ENCODE assay signal across 8 cellular contexts in the genomic region with DNA sequence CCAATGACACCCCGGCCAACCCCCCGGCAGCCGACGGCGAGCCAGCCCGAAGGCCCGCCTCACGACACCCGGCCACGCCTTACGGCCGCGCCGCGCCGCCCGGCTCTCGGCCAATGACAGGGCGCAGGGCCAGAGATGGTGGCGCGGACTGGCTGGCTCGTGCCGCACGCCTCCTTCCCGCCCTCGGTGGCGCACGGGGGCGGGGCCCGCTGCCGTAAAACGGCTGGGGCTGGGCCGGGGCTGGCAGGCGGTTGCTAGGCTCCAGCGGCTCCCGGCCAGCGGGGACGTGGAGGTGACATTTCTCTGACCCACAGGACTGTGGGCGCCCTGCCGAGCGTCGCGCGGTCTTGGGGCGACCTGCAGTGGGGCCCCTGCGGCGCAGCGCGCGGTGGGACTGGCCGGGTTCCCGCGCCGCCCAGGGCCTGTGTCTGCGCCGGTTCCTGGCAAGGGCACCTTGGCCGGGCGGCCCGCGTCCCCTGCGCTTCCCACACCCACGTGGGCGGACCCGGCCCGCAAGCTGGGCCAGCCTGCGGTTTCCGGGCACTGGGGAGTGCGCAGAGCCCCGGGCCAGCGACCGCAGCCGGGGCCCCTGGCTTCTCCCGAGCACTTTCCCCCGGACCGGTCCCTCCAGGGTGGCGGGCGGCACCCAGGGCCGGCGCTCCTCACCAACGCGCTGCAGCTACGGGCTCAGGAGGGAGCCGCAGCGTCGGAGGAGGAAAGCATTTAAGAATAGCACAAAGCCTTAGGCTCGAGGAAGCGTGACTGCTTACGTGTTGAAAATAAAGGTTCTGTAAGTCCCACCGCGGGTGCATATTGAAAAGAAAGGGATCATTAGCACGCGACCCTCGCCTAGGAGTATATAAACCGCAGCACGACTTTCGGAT. TPM values are rescaled to one million over a fixed set of nuclear protein-coding genes. Genes with fewer than 3 reads are reported as not detected.
DNase-seq lines count a peak whose midpoint lies in the region; ATAC-seq and TF ChIP-seq lines count a peak whose summit lies in the region.

Gene MPC1 (minus strand): TSS at position 8 of the 884 bp plus-strand sequence. CDS start 64 bp downstream, outside the sequence.

- H3K27me3 ChIP-seq in upper lobe of left lung, result no peaks in the 10 kb centered on the region

- H3K4me3 ChIP-seq in upper lobe of left lung, result peak within 1 kb of the TSS; percentile 88 to 96 (median 91)

- H3K4me1 Mint-ChIP-seq in T-helper 1 cell treated with Interleukin-12 subunit alpha and Interleukin-12 subunit beta and Interleukin-4 antibody, amounts not matched to agents 30 μg/mL and 1 μg/mL, for 36 hours (ENCODE audit: low read depth), result peaks cover 8% of the 10 kb centered on the region

- no peaks in the 10 kb centered on the region for H3K36me3 Mint-ChIP-seq in T-helper 1 cell treated with Interleukin-12 subunit alpha and Interleukin-12 subunit beta and Interleukin-4 antibody, amounts not matched to agents 30 μg/mL and 1 μg/mL, for 36 hours (ENCODE audit: low read depth)

- ATAC-seq in GM18499 (IDR thresholded peaks at IDR 0.05; ENCODE audit: insufficient read depth, unreplicated experiment), result peak; percentile 82
- peak; percentile 79 for ATAC-seq in HG02938 (IDR thresholded peaks at IDR 0.05; ENCODE audit: unreplicated experiment)
- ATAC-seq in left cardiac atrium, result peak; percentile 97 to 99
- ATAC-seq in upper lobe of left lung (ENCODE audit: low FRiP score in 2 of 2), result peak; percentile 98

- peaks cover 10% of the 10 kb centered on the region for H3K27me3 Mint-ChIP-seq in T-helper 1 cell treated with Interleukin-12 subunit alpha and Interleukin-12 subunit beta and Interleukin-4 antibody, amounts not matched to agents 30 μg/mL and 1 μg/mL, for 36 hours (ENCODE audit: low read depth)

- TF ChIP-seq EP300 in upper lobe of left lung (IDR thresholded peaks at IDR 0.05), result no peak

- peak in 1 of 6 experiments; percentile 8 for TF ChIP-seq CTCF in upper lobe of left lung (IDR thresholded peaks at IDR 0.05)

- WGBS in upper lobe of left lung, 2 donors, result 0 to 1% methylated on average over 19 to 33 of the region's 96 CpGs

- peak within 1 kb of the TSS; percentile 71 for H3K27ac Mint-ChIP-seq in T-helper 1 cell treated with Interleukin-12 subunit alpha and Interleukin-12 subunit beta and Interleukin-4 antibody, amounts not matched to agents 30 μg/mL and 1 μg/mL, for 36 hours

- peak within 1 kb of the TSS; percentile 90 to 94 (median 92) for H3K27ac ChIP-seq in upper lobe of left lung

- peaks cover 13 to 41% (median 24%) of the 10 kb centered on the region in 4 donors for H3K4me1 ChIP-seq in upper lobe of left lung

- H3K4me3 Mint-ChIP-seq in T-helper 1 cell treated with Interleukin-12 subunit alpha and Interleukin-12 subunit beta and Interleukin-4 antibody, amounts not matched to agents 30 μg/mL and 1 μg/mL, for 36 hours, result peak within 1 kb of the TSS; percentile 86

- no peaks in the 10 kb centered on the region for H3K9me3 Mint-ChIP-seq in T-helper 1 cell treated with Interleukin-12 subunit alpha and Interleukin-12 subunit beta and Interleukin-4 antibody, amounts not matched to agents 30 μg/mL and 1 μg/mL, for 36 hours

- peak in 3 of 4 donors; percentile 67 to 89 (median 87) for TF ChIP-seq POLR2A in upper lobe of left lung (IDR thresholded peaks at IDR 0.05)

- H3K36me3 ChIP-seq in upper lobe of left lung, result no peaks in the 10 kb centered on the region

- H3K9me3 ChIP-seq in upper lobe of left lung, result no peaks in the 10 kb centered on the region

- intact Hi-C loops in left cardiac atrium (cut with DNase I), result no loop called here
- intact Hi-C loops in posterior vena cava (cut with DNase I), result no loop called here

- DNase-seq in NCI-H1694 treated with DMSO at 0.1 percent for 48 hours (lab: John Stamatoyannopoulos, UW) (peak; percentile 80), amniotic stem cell (lab: John Stamatoyannopoulos, UW) (peak; percentile 84), left cardiac atrium (peak; percentile 96), posterior vena cava (ENCODE audit: low spot score) (peak; percentile 99), upper lobe of left lung (peak; percentile 97 to 100)

RNA-seq across cellular contexts. Expression of gene MPC1, which starts in this region (rescaled TPM):
- 100 to 1,000 TPM; 273 to 352 TPM for total RNA-seq in left cardiac atrium
- 10 to 100 TPM; 50.9 to 66.3 TPM for total RNA-seq in posterior vena cava
- total RNA-seq in upper lobe of left lung, result 10 to 100 TPM; 17.8 to 74.2 (median 50.7) TPM

Comparison
In these comparisons a context has a peak if more than half of its experiments do, and no peak if none do; other contexts are left out.
1. Peak in every context shown above with its lines: DNase-seq, ATAC-seq, H3K4me3 ChIP-seq and H3K27ac ChIP-seq.